ENCODE assay signal across 1 cellular context in the genomic region with DNA sequence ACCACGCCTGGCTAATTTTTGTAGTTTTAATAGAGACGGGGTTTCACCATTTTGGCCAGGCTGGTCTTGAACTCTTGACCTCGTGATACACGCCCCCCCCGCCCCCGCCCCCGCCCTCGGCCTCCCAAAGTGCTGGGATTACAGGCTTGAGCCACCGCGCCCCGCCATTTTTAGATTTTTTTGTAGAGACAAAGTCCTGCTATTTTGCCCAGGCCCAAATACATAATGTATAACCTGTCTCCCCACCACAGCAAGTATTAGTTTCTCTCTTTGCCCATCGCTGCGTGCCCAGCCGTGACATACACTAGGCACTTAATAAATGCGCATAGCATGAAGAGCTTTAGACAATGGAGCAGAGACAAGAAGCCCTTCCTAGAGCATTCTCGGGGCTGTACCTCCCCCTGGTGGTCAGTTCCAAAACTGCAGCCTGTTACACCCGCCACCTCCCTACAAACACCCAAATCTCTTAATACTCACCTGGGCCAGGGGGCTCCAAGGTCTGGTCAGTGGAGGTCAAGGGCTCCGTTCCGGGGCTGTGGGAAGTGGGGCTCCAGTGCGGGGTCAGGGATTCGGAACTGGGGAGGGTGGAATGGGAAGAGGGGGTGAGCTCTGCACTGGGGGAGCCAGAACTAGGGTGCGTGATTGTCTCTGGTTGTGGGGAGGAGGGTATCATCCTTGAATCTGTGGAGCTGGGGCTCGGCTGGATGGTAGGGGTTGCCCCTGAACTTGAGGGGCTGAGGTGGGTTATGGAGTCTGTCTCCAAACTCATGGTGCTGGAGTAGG.
TF ChIP-seq lines count a peak whose summit lies in the region.

No MANE protein-coding gene starts in this region.

TF ChIP-seq in HEK293, 187 proteins besides CTCF, POLR2A, EP300 and RAD21 (continued from another document and continues in another):
- TF ChIP-seq ZNF248 (tag by site-specific recombination; IDR thresholded peaks at IDR 0.05) (0 out of 2 replicates have a peak, but pooled peaks have one; percentile 23), ZNF654 (tag by site-specific recombination; IDR thresholded peaks at IDR 0.05; ENCODE audit: low read depth) (peak; percentile 86), ZNF140 (tag by site-specific recombination; IDR thresholded peaks at IDR 0.05) (no peak), ZBTB7A (tag by site-specific recombination; IDR thresholded peaks at IDR 0.05; ENCODE audit: low read depth) (no peak), ZBTB17 (tag by site-specific recombination; IDR thresholded peaks at IDR 0.05) (no peak), WT1 (tag by site-specific recombination; IDR thresholded peaks at IDR 0.05) (no peak), YY1 (tag by site-specific recombination; IDR thresholded peaks at IDR 0.05) (no peak), ZNF670 (tag by site-specific recombination; IDR thresholded peaks at IDR 0.05; ENCODE audit: low read depth) (no peak), ZNF777 (tag by site-specific recombination; IDR thresholded peaks at IDR 0.05; ENCODE audit: borderline replicate concordance) (no peak), ZNF121 (tag by site-specific recombination; IDR thresholded peaks at IDR 0.05) (no peak), ZNF660 (tag by site-specific recombination; IDR thresholded peaks at IDR 0.05) (no peak), GLI2 (tag by site-specific recombination; IDR thresholded peaks at IDR 0.05; ENCODE audit: borderline replicate concordance, low read depth) (no peak), ZNF585B (tag by site-specific recombination; IDR thresholded peaks at IDR 0.05) (no peak), ZNF544 (tag by site-specific recombination; IDR thresholded peaks at IDR 0.05) (no peak), REPIN1 (tag by site-specific recombination; IDR thresholded peaks at IDR 0.05; ENCODE audit: low read depth) (no peak), PRDM1 (tag by site-specific recombination; IDR thresholded peaks at IDR 0.05) (no peak), ZNF433 (tag by site-specific recombination; IDR thresholded peaks at IDR 0.05; ENCODE audit: low read depth) (no peak), ZNF23 (tag by site-specific recombination; IDR thresholded peaks at IDR 0.05; ENCODE audit: borderline replicate concordance) (no peak), ZNF132 (tag by site-specific recombination; IDR thresholded peaks at IDR 0.05; ENCODE audit: borderline replicate concordance) (no peak), ZNF571 (tag by site-specific recombination; IDR thresholded peaks at IDR 0.05) (no peak), ZNF274 (IDR thresholded peaks at IDR 0.05; ENCODE audit: low read length) (no peak), ZNF274 (tag by site-specific recombination; IDR thresholded peaks at IDR 0.05; ENCODE audit: borderline replicate concordance) (no peak)
- TF ChIP-seq, protein P1, sequence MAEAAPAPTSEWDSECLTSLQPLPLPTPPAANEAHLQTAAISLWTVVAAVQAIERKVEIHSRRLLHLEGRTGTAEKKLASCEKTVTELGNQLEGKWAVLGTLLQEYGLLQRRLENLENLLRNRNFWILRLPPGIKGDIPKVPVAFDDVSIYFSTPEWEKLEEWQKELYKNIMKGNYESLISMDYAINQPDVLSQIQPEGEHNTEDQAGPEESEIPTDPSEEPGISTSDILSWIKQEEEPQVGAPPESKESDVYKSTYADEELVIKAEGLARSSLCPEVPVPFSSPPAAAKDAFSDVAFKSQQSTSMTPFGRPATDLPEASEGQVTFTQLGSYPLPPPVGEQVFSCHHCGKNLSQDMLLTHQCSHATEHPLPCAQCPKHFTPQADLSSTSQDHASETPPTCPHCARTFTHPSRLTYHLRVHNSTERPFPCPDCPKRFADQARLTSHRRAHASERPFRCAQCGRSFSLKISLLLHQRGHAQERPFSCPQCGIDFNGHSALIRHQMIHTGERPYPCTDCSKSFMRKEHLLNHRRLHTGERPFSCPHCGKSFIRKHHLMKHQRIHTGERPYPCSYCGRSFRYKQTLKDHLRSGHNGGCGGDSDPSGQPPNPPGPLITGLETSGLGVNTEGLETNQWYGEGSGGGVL (tag by site-specific recombination; IDR thresholded peaks at IDR 0.05): no peak
- TF ChIP-seq, protein P2, sequence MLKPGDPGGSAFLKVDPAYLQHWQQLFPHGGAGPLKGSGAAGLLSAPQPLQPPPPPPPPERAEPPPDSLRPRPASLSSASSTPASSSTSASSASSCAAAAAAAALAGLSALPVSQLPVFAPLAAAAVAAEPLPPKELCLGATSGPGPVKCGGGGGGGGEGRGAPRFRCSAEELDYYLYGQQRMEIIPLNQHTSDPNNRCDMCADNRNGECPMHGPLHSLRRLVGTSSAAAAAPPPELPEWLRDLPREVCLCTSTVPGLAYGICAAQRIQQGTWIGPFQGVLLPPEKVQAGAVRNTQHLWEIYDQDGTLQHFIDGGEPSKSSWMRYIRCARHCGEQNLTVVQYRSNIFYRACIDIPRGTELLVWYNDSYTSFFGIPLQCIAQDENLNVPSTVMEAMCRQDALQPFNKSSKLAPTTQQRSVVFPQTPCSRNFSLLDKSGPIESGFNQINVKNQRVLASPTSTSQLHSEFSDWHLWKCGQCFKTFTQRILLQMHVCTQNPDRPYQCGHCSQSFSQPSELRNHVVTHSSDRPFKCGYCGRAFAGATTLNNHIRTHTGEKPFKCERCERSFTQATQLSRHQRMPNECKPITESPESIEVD (tag by site-specific recombination; IDR thresholded peaks at IDR 0.05): no peak
- TF ChIP-seq, protein P3, sequence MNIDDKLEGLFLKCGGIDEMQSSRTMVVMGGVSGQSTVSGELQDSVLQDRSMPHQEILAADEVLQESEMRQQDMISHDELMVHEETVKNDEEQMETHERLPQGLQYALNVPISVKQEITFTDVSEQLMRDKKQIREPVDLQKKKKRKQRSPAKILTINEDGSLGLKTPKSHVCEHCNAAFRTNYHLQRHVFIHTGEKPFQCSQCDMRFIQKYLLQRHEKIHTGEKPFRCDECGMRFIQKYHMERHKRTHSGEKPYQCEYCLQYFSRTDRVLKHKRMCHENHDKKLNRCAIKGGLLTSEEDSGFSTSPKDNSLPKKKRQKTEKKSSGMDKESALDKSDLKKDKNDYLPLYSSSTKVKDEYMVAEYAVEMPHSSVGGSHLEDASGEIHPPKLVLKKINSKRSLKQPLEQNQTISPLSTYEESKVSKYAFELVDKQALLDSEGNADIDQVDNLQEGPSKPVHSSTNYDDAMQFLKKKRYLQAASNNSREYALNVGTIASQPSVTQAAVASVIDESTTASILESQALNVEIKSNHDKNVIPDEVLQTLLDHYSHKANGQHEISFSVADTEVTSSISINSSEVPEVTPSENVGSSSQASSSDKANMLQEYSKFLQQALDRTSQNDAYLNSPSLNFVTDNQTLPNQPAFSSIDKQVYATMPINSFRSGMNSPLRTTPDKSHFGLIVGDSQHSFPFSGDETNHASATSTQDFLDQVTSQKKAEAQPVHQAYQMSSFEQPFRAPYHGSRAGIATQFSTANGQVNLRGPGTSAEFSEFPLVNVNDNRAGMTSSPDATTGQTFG (tag by site-specific recombination; IDR thresholded peaks at IDR 0.05; ENCODE audit: borderline replicate concordance): no peak
- TF ChIP-seq, protein P4, sequence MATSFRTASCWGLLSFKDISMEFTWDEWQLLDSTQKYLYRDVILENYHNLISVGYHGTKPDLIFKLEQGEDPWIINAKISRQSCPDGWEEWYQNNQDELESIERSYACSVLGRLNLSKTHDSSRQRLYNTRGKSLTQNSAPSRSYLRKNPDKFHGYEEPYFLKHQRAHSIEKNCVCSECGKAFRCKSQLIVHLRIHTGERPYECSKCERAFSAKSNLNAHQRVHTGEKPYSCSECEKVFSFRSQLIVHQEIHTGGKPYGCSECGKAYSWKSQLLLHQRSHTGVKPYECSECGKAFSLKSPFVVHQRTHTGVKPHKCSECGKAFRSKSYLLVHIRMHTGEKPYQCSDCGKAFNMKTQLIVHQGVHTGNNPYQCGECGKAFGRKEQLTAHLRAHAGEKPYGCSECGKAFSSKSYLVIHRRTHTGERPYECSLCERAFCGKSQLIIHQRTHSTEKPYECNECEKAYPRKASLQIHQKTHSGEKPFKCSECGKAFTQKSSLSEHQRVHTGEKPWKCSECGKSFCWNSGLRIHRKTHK (tag by site-specific recombination; IDR thresholded peaks at IDR 0.05): no peak
- TF ChIP-seq, protein P5, sequence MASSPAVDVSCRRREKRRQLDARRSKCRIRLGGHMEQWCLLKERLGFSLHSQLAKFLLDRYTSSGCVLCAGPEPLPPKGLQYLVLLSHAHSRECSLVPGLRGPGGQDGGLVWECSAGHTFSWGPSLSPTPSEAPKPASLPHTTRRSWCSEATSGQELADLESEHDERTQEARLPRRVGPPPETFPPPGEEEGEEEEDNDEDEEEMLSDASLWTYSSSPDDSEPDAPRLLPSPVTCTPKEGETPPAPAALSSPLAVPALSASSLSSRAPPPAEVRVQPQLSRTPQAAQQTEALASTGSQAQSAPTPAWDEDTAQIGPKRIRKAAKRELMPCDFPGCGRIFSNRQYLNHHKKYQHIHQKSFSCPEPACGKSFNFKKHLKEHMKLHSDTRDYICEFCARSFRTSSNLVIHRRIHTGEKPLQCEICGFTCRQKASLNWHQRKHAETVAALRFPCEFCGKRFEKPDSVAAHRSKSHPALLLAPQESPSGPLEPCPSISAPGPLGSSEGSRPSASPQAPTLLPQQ (tag by site-specific recombination; IDR thresholded peaks at IDR 0.05): 0 out of 2 replicates have a peak, but pooled peaks have one; percentile 34
- TF ChIP-seq, protein P6, sequence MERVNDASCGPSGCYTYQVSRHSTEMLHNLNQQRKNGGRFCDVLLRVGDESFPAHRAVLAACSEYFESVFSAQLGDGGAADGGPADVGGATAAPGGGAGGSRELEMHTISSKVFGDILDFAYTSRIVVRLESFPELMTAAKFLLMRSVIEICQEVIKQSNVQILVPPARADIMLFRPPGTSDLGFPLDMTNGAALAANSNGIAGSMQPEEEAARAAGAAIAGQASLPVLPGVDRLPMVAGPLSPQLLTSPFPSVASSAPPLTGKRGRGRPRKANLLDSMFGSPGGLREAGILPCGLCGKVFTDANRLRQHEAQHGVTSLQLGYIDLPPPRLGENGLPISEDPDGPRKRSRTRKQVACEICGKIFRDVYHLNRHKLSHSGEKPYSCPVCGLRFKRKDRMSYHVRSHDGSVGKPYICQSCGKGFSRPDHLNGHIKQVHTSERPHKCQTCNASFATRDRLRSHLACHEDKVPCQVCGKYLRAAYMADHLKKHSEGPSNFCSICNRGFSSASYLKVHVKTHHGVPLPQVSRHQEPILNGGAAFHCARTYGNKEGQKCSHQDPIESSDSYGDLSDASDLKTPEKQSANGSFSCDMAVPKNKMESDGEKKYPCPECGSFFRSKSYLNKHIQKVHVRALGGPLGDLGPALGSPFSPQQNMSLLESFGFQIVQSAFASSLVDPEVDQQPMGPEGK (tag by site-specific recombination; IDR thresholded peaks at IDR 0.05): peak; percentile 28; the same call in 1 of the 2 replicates
- TF ChIP-seq, protein P7, sequence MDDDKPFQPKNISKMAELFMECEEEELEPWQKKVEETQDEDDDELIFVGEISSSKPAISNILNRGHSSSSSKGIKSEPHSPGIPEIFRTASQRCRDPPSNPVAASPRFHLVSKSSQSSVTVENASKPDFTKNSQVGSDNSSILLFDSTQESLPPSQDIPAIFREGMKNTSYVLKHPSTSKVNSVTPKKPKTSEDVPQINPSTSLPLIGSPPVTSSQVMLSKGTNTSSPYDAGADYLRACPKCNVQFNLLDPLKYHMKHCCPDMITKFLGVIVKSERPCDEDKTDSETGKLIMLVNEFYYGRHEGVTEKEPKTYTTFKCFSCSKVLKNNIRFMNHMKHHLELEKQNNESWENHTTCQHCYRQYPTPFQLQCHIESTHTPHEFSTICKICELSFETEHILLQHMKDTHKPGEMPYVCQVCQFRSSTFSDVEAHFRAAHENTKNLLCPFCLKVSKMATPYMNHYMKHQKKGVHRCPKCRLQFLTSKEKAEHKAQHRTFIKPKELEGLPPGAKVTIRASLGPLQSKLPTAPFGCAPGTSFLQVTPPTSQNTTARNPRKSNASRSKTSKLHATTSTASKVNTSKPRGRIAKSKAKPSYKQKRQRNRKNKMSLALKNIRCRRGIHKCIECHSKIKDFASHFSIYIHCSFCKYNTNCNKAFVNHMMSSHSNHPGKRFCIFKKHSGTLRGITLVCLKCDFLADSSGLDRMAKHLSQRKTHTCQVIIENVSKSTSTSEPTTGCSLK (tag by site-specific recombination; IDR thresholded peaks at IDR 0.05): no peak
- TF ChIP-seq, protein P8, sequence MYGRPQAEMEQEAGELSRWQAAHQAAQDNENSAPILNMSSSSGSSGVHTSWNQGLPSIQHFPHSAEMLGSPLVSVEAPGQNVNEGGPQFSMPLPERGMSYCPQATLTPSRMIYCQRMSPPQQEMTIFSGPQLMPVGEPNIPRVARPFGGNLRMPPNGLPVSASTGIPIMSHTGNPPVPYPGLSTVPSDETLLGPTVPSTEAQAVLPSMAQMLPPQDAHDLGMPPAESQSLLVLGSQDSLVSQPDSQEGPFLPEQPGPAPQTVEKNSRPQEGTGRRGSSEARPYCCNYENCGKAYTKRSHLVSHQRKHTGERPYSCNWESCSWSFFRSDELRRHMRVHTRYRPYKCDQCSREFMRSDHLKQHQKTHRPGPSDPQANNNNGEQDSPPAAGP (tag by site-specific recombination; IDR thresholded peaks at IDR 0.05): no peak
- TF ChIP-seq, protein P9, sequence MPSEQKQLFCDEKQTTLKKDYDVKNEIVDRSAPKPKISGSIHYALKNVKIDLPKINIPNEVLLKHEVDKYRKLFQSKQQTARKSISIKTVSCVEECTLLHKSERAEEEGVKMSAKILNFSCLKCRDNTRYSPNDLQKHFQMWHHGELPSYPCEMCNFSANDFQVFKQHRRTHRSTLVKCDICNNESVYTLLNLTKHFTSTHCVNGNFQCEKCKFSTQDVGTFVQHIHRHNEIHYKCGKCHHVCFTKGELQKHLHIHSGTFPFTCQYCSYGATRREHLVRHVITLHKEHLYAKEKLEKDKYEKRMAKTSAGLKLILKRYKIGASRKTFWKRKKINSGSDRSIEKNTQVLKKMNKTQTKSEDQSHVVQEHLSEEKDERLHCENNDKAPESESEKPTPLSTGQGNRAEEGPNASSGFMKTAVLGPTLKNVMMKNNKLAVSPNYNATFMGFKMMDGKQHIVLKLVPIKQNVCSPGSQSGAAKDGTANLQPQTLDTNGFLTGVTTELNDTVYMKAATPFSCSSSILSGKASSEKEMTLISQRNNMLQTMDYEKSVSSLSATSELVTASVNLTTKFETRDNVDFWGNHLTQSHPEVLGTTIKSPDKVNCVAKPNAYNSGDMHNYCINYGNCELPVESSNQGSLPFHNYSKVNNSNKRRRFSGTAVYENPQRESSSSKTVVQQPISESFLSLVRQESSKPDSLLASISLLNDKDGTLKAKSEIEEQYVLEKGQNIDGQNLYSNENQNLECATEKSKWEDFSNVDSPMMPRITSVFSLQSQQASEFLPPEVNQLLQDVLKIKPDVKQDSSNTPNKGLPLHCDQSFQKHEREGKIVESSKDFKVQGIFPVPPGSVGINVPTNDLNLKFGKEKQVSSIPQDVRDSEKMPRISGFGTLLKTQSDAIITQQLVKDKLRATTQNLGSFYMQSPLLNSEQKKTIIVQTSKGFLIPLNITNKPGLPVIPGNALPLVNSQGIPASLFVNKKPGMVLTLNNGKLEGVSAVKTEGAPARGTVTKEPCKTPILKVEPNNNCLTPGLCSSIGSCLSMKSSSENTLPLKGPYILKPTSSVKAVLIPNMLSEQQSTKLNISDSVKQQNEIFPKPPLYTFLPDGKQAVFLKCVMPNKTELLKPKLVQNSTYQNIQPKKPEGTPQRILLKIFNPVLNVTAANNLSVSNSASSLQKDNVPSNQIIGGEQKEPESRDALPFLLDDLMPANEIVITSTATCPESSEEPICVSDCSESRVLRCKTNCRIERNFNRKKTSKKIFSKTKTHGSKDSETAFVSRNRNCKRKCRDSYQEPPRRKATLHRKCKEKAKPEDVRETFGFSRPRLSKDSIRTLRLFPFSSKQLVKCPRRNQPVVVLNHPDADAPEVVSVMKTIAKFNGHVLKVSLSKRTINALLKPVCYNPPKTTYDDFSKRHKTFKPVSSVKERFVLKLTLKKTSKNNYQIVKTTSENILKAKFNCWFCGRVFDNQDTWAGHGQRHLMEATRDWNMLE (tag by site-specific recombination; conservative IDR thresholded peaks at IDR 0.05; ENCODE audit: low read depth): no peak
